Comparison of ENCODE assay signal across 15 cellular contexts in genomic region chr9:72274916-72275315, GRCh38.
DNase-seq lines count a peak whose midpoint lies in the region; ATAC-seq, FAIRE-seq and TF ChIP-seq lines count a peak whose summit lies in the region.
"Had no signal": no experiment of that assay in that cellular context is flagged by ENCODE, and none has a peak within 500 bp of the region (broad histone marks: within the 10 kb centered on the region; RNA-seq: fewer than 3 reads in every experiment).

No MANE protein-coding gene starts in this region.

- no peaks in the 10 kb centered on the region for H3K9me1 ChIP-seq in keratinocyte (ENCODE audit: control insufficient read depth, extremely low read depth, insufficient read depth, low read length)

- no peaks in the 10 kb centered on the region for H3K27me3 Mint-ChIP-seq in MCF 10A (ENCODE audit: insufficient read depth, unreplicated experiment)
- H3K27me3 Mint-ChIP-seq in natural killer cell (ENCODE audit: low read depth in 2 of 2) = peaks cover 5 to 10% of the 10 kb centered on the region in 2 donors

- H4K20me1 ChIP-seq in keratinocyte (ENCODE audit: control insufficient read depth, extremely low read depth, insufficient read depth, low read length) = no peaks in the 10 kb centered on the region

- no peak for ATAC-seq in natural killer cell
- ATAC-seq: CD8-positive, alpha-beta T cell; HepG2 had no signal

- H3K36me3 Mint-ChIP-seq in MCF 10A (ENCODE audit: insufficient read depth, unreplicated experiment) (no peaks in the 10 kb centered on the region), natural killer cell (no peaks in the 10 kb centered on the region)
- H3K36me3 Mint-ChIP-seq: CD14-positive monocyte; CD8-positive, alpha-beta T cell had no signal

- H3K9me3 ChIP-seq in breast epithelium = no peaks in the 10 kb centered on the region
- H3K9me3 ChIP-seq in keratinocyte (ENCODE audit: control insufficient read depth, low read depth, low read length) = no peaks in the 10 kb centered on the region

- no peaks in the 10 kb centered on the region for H3K27me3 ChIP-seq in breast epithelium
- H3K27me3 ChIP-seq in bronchial epithelial cell (ENCODE audit: control insufficient read depth, insufficient read depth, low read length) = no peaks in the 10 kb centered on the region
- H3K27me3 ChIP-seq in keratinocyte (ENCODE audit: control insufficient read depth, extremely low read depth, insufficient read depth, low read length) = no peaks in the 10 kb centered on the region

- POLR2A ChIA-PET in MCF 10A (lab: Yijun Ruan, JAX) = interaction anchor here (0.6 to 3.7 kb wide), 4 partner anchors 69 to 547 kb away, joined by 3 to 18 read pairs (median 4); no protein-coding TSS in a partner anchor

- DNase-seq in MCF 10A (ENCODE audit: unreplicated experiment) = peak; percentile 60
- DNase-seq in breast epithelium (ENCODE audit: low spot score in 2 of 2) = no peak
- DNase-seq in bronchial epithelial cell (ENCODE audit: low read depth) = peak; percentile 93
- peak; percentile 52 for DNase-seq in keratinocyte (ENCODE audit: low read depth, low spot score)
- DNase-seq in G401 (ENCODE audit: low spot score) = no peak
- no peak for DNase-seq in natural killer cell
- no peak for DNase-seq in DMS 273 (lab: John Stamatoyannopoulos, UW; ENCODE audit: unreplicated experiment)
- DNase-seq: CD8-positive, alpha-beta T cell; COR-L47; DMS53; HCEC 1CT had no signal

- H3K36me3 ChIP-seq in breast epithelium = no peaks in the 10 kb centered on the region
- H3K36me3 ChIP-seq in bronchial epithelial cell (ENCODE audit: control insufficient read depth, insufficient read depth, low read length) = no peaks in the 10 kb centered on the region
- no peaks in the 10 kb centered on the region for H3K36me3 ChIP-seq in keratinocyte (ENCODE audit: control insufficient read depth in 2 of 2, extremely low read depth in 1 of 2, insufficient read depth in 2 of 2, low read length in 2 of 2)

- H3K4me1 ChIP-seq in breast epithelium (no peaks in the 10 kb centered on the region), keratinocyte (ENCODE audit: control insufficient read depth, extremely low read depth, insufficient read depth, low read length) (peaks cover 13% of the 10 kb centered on the region)

- H3K9me3 Mint-ChIP-seq in MCF 10A (ENCODE audit: unreplicated experiment) (no peaks in the 10 kb centered on the region), natural killer cell (no peaks in the 10 kb centered on the region)
- H3K9me3 Mint-ChIP-seq: CD14-positive monocyte; CD8-positive, alpha-beta T cell had no signal

- no peak overlapping the region for H2AFZ ChIP-seq in keratinocyte (ENCODE audit: control insufficient read depth, low read length)

- H3K4me2 ChIP-seq in keratinocyte (ENCODE audit: control insufficient read depth, extremely low read depth, insufficient read depth, low read depth, low read length) = peak overlapping the region; percentile 79

- FAIRE-seq in bronchial epithelial cell (lab: Jason Lieb, UNC) (no peak), keratinocyte (lab: Jason Lieb, UNC) (peak; percentile 87)
- FAIRE-seq: HepG2, HTR-8/SVneo had no signal

- H3K4me1 Mint-ChIP-seq in MCF 10A (ENCODE audit: insufficient read depth, unreplicated experiment) = peaks cover 6% of the 10 kb centered on the region
- H3K4me1 Mint-ChIP-seq in natural killer cell = no peaks in the 10 kb centered on the region

- TF ChIP-seq POLR2A in breast epithelium (IDR thresholded peaks at IDR 0.05) = no peak

- H3K4me3 ChIP-seq in breast epithelium (no peak overlapping the region), bronchial epithelial cell (ENCODE audit: low read depth, low read length) (no peak overlapping the region), keratinocyte (ENCODE audit: control insufficient read depth in 2 of 3, extremely low read depth in 1 of 3, insufficient read depth in 2 of 3, low read depth in 1 of 3, low read length in 3 of 3) (peak overlapping the region in 2 of 3 experiments; percentile 35 to 36)

- H3K4me3 Mint-ChIP-seq in MCF 10A (ENCODE audit: unreplicated experiment) (no peak overlapping the region), natural killer cell (no peak overlapping the region)
- H3K4me3 Mint-ChIP-seq: CD14-positive monocyte; CD8-positive, alpha-beta T cell had no signal

- dilution Hi-C loops in keratinocyte (cut with MboI; ENCODE audit: extremely low pct_ligation_motif_present, low sequenced_read_pairs) = loop anchor here (25.0 kb wide), 1 partner anchor 238 kb away; no protein-coding TSS in a partner anchor

- intact Hi-C loops in MCF 10A (cut with micrococcal nuclease) (loop anchor here (5.0 kb wide), 1 partner anchor 468 kb away; no protein-coding TSS in a partner anchor), breast epithelium (cut with DNase I; ENCODE audit: low total_unique reads) (loop anchor here (5.0 kb wide), 1 partner anchor 598 kb away; no protein-coding TSS in a partner anchor), natural killer cell (cut with micrococcal nuclease) (loop anchor here (10.0 kb wide), 1 partner anchor 990 kb away; no protein-coding TSS in a partner anchor)

- no peak overlapping the region for H3K9ac ChIP-seq in keratinocyte (ENCODE audit: control insufficient read depth, extremely low read depth, insufficient read depth, low read length)

- BruUV-seq in MCF 10A (replicated peaks; lab: Mats Ljungman, UMichigan) = no TSS peak

- H3K27ac Mint-ChIP-seq in MCF 10A (ENCODE audit: low read depth, unreplicated experiment) (peak overlapping the region; percentile 22), natural killer cell (no peak overlapping the region)
- H3K27ac Mint-ChIP-seq: CD14-positive monocyte; CD8-positive, alpha-beta T cell had no signal

- no peak overlapping the region for H3K27ac ChIP-seq in breast epithelium
- H3K27ac ChIP-seq in keratinocyte (ENCODE audit: control insufficient read depth, insufficient read depth, low read length) = peak overlapping the region; percentile 50
- H3K27ac ChIP-seq: 22Rv1 had no signal

- no peak for TF ChIP-seq CTCF in MCF 10A (IDR thresholded peaks at IDR 0.05; ENCODE audit: unreplicated experiment)
- no peak for TF ChIP-seq CTCF in breast epithelium (IDR thresholded peaks at IDR 0.05)
- TF ChIP-seq CTCF in bronchial epithelial cell (IDR thresholded peaks at IDR 0.05; ENCODE audit: insufficient read depth, low read length, severe bottlenecking) = no peak
- no peak for TF ChIP-seq CTCF in keratinocyte (optimal IDR thresholded peaks at IDR 0.05 in 1 of 3, IDR thresholded peaks at IDR 0.05 in 1 of 3, conservative IDR thresholded peaks at IDR 0.05 in 1 of 3; ENCODE audit: extremely low read depth in 1 of 3, insufficient read depth in 2 of 3, low read length in 3 of 3)
- no peak for TF ChIP-seq CTCF in natural killer cell (IDR thresholded peaks at IDR 0.05)

- in situ Hi-C loops in G401 (cut with HindIII; ENCODE audit: low sequenced_read_pairs) = loop anchor here (5.0 kb wide), 1 partner anchor 53 kb away; no protein-coding TSS in a partner anchor

- CTCF ChIA-PET in MCF 10A (lab: Yijun Ruan, JAX) = interaction anchor here (0.6 to 9.0 kb wide), 14 partner anchors 8 to 547 kb away, joined by 3 to 242 read pairs (median 4); no protein-coding TSS in a partner anchor

- no peaks in the 10 kb centered on the region for H3K79me2 ChIP-seq in keratinocyte (ENCODE audit: control insufficient read depth, insufficient read depth, low read length)

Comparison
In these comparisons a context has a peak if more than half of its experiments do, and no peak if none do; other contexts are left out.
1. DNase-seq: peak in MCF 10A (single experiment), bronchial epithelial cell (single experiment) and keratinocyte (single experiment); none in breast epithelium (0 of 2), G401 (single experiment), natural killer cell (single experiment) and DMS 273 (single experiment).
2. H3K4me3 ChIP-seq: peak in keratinocyte (2 of 3); none in breast epithelium (0 of 3) and bronchial epithelial cell (single experiment).